ENCODE assay signal across 22 cellular contexts in the genomic region with DNA sequence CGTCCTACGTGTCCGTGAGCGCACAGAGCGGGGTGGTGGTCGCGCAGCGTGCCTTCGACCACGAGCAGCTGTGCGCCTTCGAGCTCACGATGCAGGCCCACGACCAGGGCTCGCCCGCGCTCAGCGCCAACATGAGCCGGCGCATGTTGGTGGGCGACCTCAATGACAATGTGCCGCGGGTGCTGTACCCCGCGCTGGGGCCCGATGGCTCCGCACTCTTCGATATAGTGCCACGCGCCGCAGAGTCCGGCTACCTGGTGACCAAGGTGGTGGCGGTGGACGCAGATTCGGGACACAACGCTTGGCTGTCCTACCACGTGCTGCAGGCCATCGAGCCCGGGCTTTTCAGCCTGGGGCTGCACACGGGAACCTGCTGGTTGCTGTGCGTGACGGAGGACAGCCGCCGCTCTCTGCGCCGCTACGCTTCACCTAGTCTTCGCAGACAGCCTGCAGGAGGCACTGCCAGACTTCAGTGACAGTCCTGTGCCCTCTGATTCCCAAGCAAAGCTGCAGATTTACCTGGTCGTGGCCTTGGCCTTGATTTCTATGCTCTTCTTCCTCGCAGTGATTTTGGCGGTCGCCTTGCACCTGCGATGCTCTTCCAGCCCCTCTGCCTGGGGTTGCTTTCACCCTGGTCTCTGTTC. TPM values are rescaled to one million over a fixed set of nuclear protein-coding genes. Genes with fewer than 3 reads are reported as not detected.
"Had no signal": no experiment of that assay in that cellular context is flagged by ENCODE, and none has a peak within 500 bp of the region (broad histone marks: within the 10 kb centered on the region; RNA-seq: fewer than 3 reads in every experiment).

No MANE protein-coding gene starts in this region.

- FAIRE-seq: frontal cortex had no signal

- DNase-seq: activated CD4-positive, alpha-beta T cell treated with anti-CD3 and anti-CD28 coated beads for 4 hours; activated CD8-positive, alpha-beta T cell treated with anti-CD3 and anti-CD28 coated beads for 36 hours; activated naive CD4-positive, alpha-beta T cell; activated naive CD8-positive, alpha-beta T cell treated with anti-CD3 and anti-CD28 coated beads, Interleukin-2, amount 10 ng/mL, durations not matched to agents 7 days and 5 days; activated T-cell treated with anti-CD3 and anti-CD28 coated beads, Interleukin-2, amount 50 U/mL, for 1 hour; amygdala; body of pancreas; caudate nucleus; erythroblast; mammary epithelial cell; naive thymus-derived CD4-positive, alpha-beta T cell; SW 1271; T-helper 2 cell; testis had no signal

- H3K27ac ChIP-seq: body of pancreas, heart left ventricle, left lung, right atrium auricular region, skin epidermis, testis, upper lobe of left lung had no signal

- H3K4me3 Mint-ChIP-seq: activated CD8-positive, alpha-beta T cell treated with anti-CD3 and anti-CD28 coated beads for 36 hours; activated naive CD8-positive, alpha-beta T cell treated with anti-CD3 and anti-CD28 coated beads, Interleukin-2, amount 10 ng/mL, durations not matched to agents 7 days and 5 days; activated T-helper 17 cell treated with anti-CD3 and anti-CD28 coated beads, Interleukin-2, amount 50 U/mL, for 72 hours; stimulated activated naive CD8-positive, alpha-beta T cell treated with anti-CD3 and anti-CD28 coated beads, Interleukin-15, Interleukin-2, amounts not matched to agents 100 ng/mL and 50 ng/mL, for 24 hours had no signal

- H3K27me3 ChIP-seq: body of pancreas, right atrium auricular region, testis, upper lobe of left lung had no signal

- H3K4me3 ChIP-seq: body of pancreas, heart left ventricle, left lung, right atrium auricular region, skin epidermis, testis, upper lobe of left lung had no signal

- H3K9me3 ChIP-seq: testis had no signal

- H3K27ac Mint-ChIP-seq: activated CD8-positive, alpha-beta T cell treated with anti-CD3 and anti-CD28 coated beads for 36 hours; activated naive CD8-positive, alpha-beta T cell treated with anti-CD3 and anti-CD28 coated beads, Interleukin-2, amount 10 ng/mL, durations not matched to agents 7 days and 5 days; activated T-helper 17 cell treated with anti-CD3 and anti-CD28 coated beads, Interleukin-2, amount 50 U/mL, for 72 hours; naive thymus-derived CD4-positive, alpha-beta T cell; stimulated activated naive CD8-positive, alpha-beta T cell treated with anti-CD3 and anti-CD28 coated beads, Interleukin-15, Interleukin-2, amounts not matched to agents 100 ng/mL and 50 ng/mL, for 24 hours had no signal

- H3K4me1 ChIP-seq: body of pancreas, testis had no signal

- H3K36me3 ChIP-seq: left lung, upper lobe of left lung had no signal

RNA-seq across cellular contexts. Expression of a gene that starts 2.4 kb away (rescaled TPM):
- total RNA-seq: activated CD8-positive, alpha-beta T cell treated with anti-CD3 and anti-CD28 coated beads for 36 hours; activated T-helper 17 cell treated with anti-CD3 and anti-CD28 coated beads, Interleukin-2, amount 50 U/mL, for 72 hours had no signal

RNA-seq across cellular contexts. Expression of a gene that starts 7.1 kb away (rescaled TPM):
- total RNA-seq: activated CD8-positive, alpha-beta T cell treated with anti-CD3 and anti-CD28 coated beads for 36 hours had no signal

RNA-seq across cellular contexts. Expression of a gene that starts 10.4 kb away (rescaled TPM):
- total RNA-seq: activated CD8-positive, alpha-beta T cell treated with anti-CD3 and anti-CD28 coated beads for 36 hours had no signal

RNA-seq across cellular contexts. Expression of a gene that starts 15.1 kb away (rescaled TPM):
- total RNA-seq: activated CD8-positive, alpha-beta T cell treated with anti-CD3 and anti-CD28 coated beads for 36 hours had no signal
